In genomic region chr20:53844259-53844658, GRCh38 we compare ENCODE assay signal across 22 cellular contexts.
DNase-seq lines count a peak whose midpoint lies in the region; ATAC-seq, FAIRE-seq and TF ChIP-seq lines count a peak whose summit lies in the region.
"Had no signal": no experiment of that assay in that cellular context is flagged by ENCODE, and none has a peak within 500 bp of the region (broad histone marks: within the 10 kb centered on the region; RNA-seq: fewer than 3 reads in every experiment).

No MANE protein-coding gene starts in this region.

- H3K9me3 ChIP-seq in esophagus muscularis mucosa, result no peaks in the 10 kb centered on the region
- H3K9me3 ChIP-seq: left ventricle myocardium inferior, right atrium auricular region, tibial artery had no signal

- no peak for TF ChIP-seq CTCF in esophagus muscularis mucosa (IDR thresholded peaks at IDR 0.05)

- no peak for TF ChIP-seq EP300 in esophagus muscularis mucosa (IDR thresholded peaks at IDR 0.05)

- peak overlapping the region; percentile 42 for H3K27ac Mint-ChIP-seq in stimulated activated naive CD8-positive, alpha-beta T cell treated with anti-CD3 and anti-CD28 coated beads, Interleukin-15, Interleukin-2, amounts not matched to agents 100 ng/mL and 50 ng/mL, for 24 hours
- H3K27ac Mint-ChIP-seq in effector memory CD8-positive, alpha-beta T cell, result peak overlapping the region; percentile 64 to 84
- H3K27ac Mint-ChIP-seq: stimulated activated effector memory CD8-positive, alpha-beta T cell treated with anti-CD3 and anti-CD28 coated beads, Interleukin-12 subunit alpha, Interleukin-12 subunit beta, amount 100 ng/mL, for 72 hours had no signal

- H3K4me1 ChIP-seq in esophagus muscularis mucosa, result peaks cover 0 to 3% (median 0%) of the 10 kb centered on the region in 4 donors
- H3K4me1 ChIP-seq: left ventricle myocardium inferior, right atrium auricular region, tibial artery had no signal

- TF ChIP-seq POLR2A in esophagus muscularis mucosa (IDR thresholded peaks at IDR 0.05; ENCODE audit: low read depth), result no peak

- no peak for ATAC-seq in stimulated activated naive CD8-positive, alpha-beta T cell treated with anti-CD3 and anti-CD28 coated beads, Interleukin-15, Interleukin-2, amounts not matched to agents 100 U/mL and 50 U/mL, for 24 hours
- ATAC-seq in effector memory CD8-positive, alpha-beta T cell (replicated peaks), result no peak
- ATAC-seq in GM21529 (IDR thresholded peaks at IDR 0.05; ENCODE audit: unreplicated experiment), result no peak
- ATAC-seq: HCT116; stimulated activated effector memory CD8-positive, alpha-beta T cell treated with anti-CD3 and anti-CD28 coated beads, Interleukin-12 subunit alpha, Interleukin-12 subunit beta, amount 100 ng/mL, for 72 hours had no signal

- no peaks in the 10 kb centered on the region for H3K27me3 Mint-ChIP-seq in stimulated activated naive CD8-positive, alpha-beta T cell treated with anti-CD3 and anti-CD28 coated beads, Interleukin-15, Interleukin-2, amounts not matched to agents 100 ng/mL and 50 ng/mL, for 24 hours
- H3K27me3 Mint-ChIP-seq in effector memory CD8-positive, alpha-beta T cell, result no peaks in the 10 kb centered on the region
- H3K27me3 Mint-ChIP-seq: activated T-cell treated with anti-CD3 and anti-CD28 coated beads, Interleukin-2, amount 50 U/mL, for 24 hours had no signal

- WGBS in esophagus muscularis mucosa, result 84% methylated on average over 8 of the region's 8 CpGs

- no peaks in the 10 kb centered on the region for H3K9me3 Mint-ChIP-seq in stimulated activated naive CD8-positive, alpha-beta T cell treated with anti-CD3 and anti-CD28 coated beads, Interleukin-15, Interleukin-2, amounts not matched to agents 100 ng/mL and 50 ng/mL, for 24 hours
- H3K9me3 Mint-ChIP-seq in effector memory CD8-positive, alpha-beta T cell, result no peaks in the 10 kb centered on the region
- H3K9me3 Mint-ChIP-seq: activated T-cell treated with anti-CD3 and anti-CD28 coated beads, Interleukin-2, amount 50 U/mL, for 24 hours; stimulated activated effector memory CD8-positive, alpha-beta T cell treated with anti-CD3 and anti-CD28 coated beads, Interleukin-12 subunit alpha, Interleukin-12 subunit beta, amount 100 ng/mL, for 72 hours had no signal

- H3K36me3 ChIP-seq in esophagus muscularis mucosa, result no peaks in the 10 kb centered on the region
- H3K36me3 ChIP-seq: left ventricle myocardium inferior, right atrium auricular region, tibial artery had no signal

- peaks cover 2% of the 10 kb centered on the region for H3K36me3 Mint-ChIP-seq in stimulated activated naive CD8-positive, alpha-beta T cell treated with anti-CD3 and anti-CD28 coated beads, Interleukin-15, Interleukin-2, amounts not matched to agents 100 ng/mL and 50 ng/mL, for 24 hours (ENCODE audit: low read depth)
- peaks cover 10% of the 10 kb centered on the region for H3K36me3 Mint-ChIP-seq in effector memory CD8-positive, alpha-beta T cell (ENCODE audit: insufficient read depth)
- H3K36me3 Mint-ChIP-seq: stimulated activated effector memory CD8-positive, alpha-beta T cell treated with anti-CD3 and anti-CD28 coated beads, Interleukin-12 subunit alpha, Interleukin-12 subunit beta, amount 100 ng/mL, for 72 hours had no signal

- H3K4me3 ChIP-seq in esophagus muscularis mucosa, result no peak overlapping the region
- H3K4me3 ChIP-seq: left ventricle myocardium inferior, right atrium auricular region, tibial artery had no signal

- no peak for FAIRE-seq in RCC 7860 (lab: Jason Lieb, UNC)

- no peak for DNase-seq in stimulated activated naive CD8-positive, alpha-beta T cell treated with anti-CD3 and anti-CD28 coated beads, Interleukin-15, Interleukin-2, amounts not matched to agents 100 U/mL and 50 U/mL, for 24 hours
- DNase-seq in RCC 7860 (ENCODE audit: low spot score) (peak; percentile 29), esophagus muscularis mucosa (ENCODE audit: extremely low spot score) (no peak), NCI-H2029 treated with DMSO at 0.1 percent for 48 hours (lab: John Stamatoyannopoulos, UW) (no peak), cortex of kidney (lab: John Stamatoyannopoulos, UW) (no peak)
- DNase-seq in effector memory CD8-positive, alpha-beta T cell, result no peak
- DNase-seq: activated CD4-positive, alpha-beta T cell treated with anti-CD3 and anti-CD28 coated beads, Interleukin-2, amount 50 U/mL, for 48 hours; activated T-cell treated with anti-CD3 and anti-CD28 coated beads, Interleukin-2, amount 50 U/mL, for 24 hours; cerebellar nuclear complex; DMS79; effector CD4-positive, alpha-beta T cell; left ventricle myocardium inferior; NCI-H1694; NCI-H774; occipital lobe; RPMI8226; tibial artery had no signal

- intact Hi-C loops in esophagus muscularis mucosa (cut with DNase I), result no loop called here

- no peaks in the 10 kb centered on the region for H3K27me3 ChIP-seq in esophagus muscularis mucosa
- H3K27me3 ChIP-seq: right atrium auricular region, tibial artery had no signal

- no peak overlapping the region for H3K4me3 Mint-ChIP-seq in stimulated activated naive CD8-positive, alpha-beta T cell treated with anti-CD3 and anti-CD28 coated beads, Interleukin-15, Interleukin-2, amounts not matched to agents 100 ng/mL and 50 ng/mL, for 24 hours
- peak overlapping the region; percentile 18 to 22 for H3K4me3 Mint-ChIP-seq in effector memory CD8-positive, alpha-beta T cell
- H3K4me3 Mint-ChIP-seq: activated T-cell treated with anti-CD3 and anti-CD28 coated beads, Interleukin-2, amount 50 U/mL, for 24 hours; stimulated activated effector memory CD8-positive, alpha-beta T cell treated with anti-CD3 and anti-CD28 coated beads, Interleukin-12 subunit alpha, Interleukin-12 subunit beta, amount 100 ng/mL, for 72 hours had no signal

- H3K4me1 Mint-ChIP-seq in stimulated activated naive CD8-positive, alpha-beta T cell treated with anti-CD3 and anti-CD28 coated beads, Interleukin-15, Interleukin-2, amounts not matched to agents 100 ng/mL and 50 ng/mL, for 24 hours (ENCODE audit: low read depth), result peaks cover 90% of the 10 kb centered on the region
- peaks cover 58 to 80% of the 10 kb centered on the region in 2 donors for H3K4me1 Mint-ChIP-seq in effector memory CD8-positive, alpha-beta T cell (ENCODE audit: low read depth in 2 of 2)

- H3K27ac ChIP-seq in esophagus muscularis mucosa (replicated peaks in 1 of 4), result no peak overlapping the region
- H3K27ac ChIP-seq: left ventricle myocardium inferior, right atrium auricular region, tibial artery had no signal
